32 cellular contexts compared by ENCODE assay signal in the genomic region with DNA sequence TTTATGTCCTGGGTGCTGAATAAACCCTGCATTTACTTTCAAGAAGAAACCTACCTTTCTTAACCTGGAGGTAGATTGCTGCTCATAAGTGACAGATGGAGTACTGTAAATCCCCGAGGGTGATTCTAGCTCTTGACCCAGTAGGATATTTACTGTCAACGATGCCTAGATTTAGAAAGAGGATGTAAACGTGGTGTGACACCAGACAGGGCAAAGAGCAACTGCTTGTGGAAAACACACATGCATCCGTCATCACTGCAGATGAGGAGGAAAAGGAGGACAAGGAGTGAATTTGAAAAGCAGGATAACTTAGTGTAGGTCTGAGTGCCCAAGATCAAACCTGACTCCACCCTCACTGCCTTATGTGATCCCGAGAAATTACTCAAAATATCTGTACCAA. TPM values are rescaled to one million over a fixed set of nuclear protein-coding genes. Genes with fewer than 3 reads are reported as not detected.
"Had no signal": no experiment of that assay in that cellular context is flagged by ENCODE, and none has a peak within 500 bp of the region (broad histone marks: within the 10 kb centered on the region; RNA-seq: fewer than 3 reads in every experiment).

No MANE protein-coding gene starts in this region.

- H3K4me1 Mint-ChIP-seq: activated naive CD8-positive, alpha-beta T cell treated with anti-CD3 and anti-CD28 coated beads, Interleukin-2, amount 10 ng/mL, durations not matched to agents 7 days and 5 days; activated T-helper 17 cell treated with anti-CD3 and anti-CD28 coated beads, Interleukin-2, amount 50 U/mL, for 72 hours had no signal

- H3K4me3 ChIP-seq: adrenal gland, colonic mucosa, MG63, SK-N-MC had no signal

- H3K9me3 Mint-ChIP-seq: activated CD4-positive, alpha-beta memory T cell treated with anti-CD3 and anti-CD28 coated beads for 36 hours; activated CD4-positive, alpha-beta T cell treated with anti-CD3 and anti-CD28 coated beads, Interleukin-2, amount 10 ng/mL, durations not matched to agents 7 days and 5 days; activated naive CD4-positive, alpha-beta T cell treated with anti-CD3 and anti-CD28 coated beads, Interleukin-2, amount 10 ng/mL, durations not matched to agents 7 days and 5 days; activated naive CD8-positive, alpha-beta T cell treated with anti-CD3 and anti-CD28 coated beads, Interleukin-2, amount 10 ng/mL, durations not matched to agents 7 days and 5 days; activated T-helper 17 cell treated with anti-CD3 and anti-CD28 coated beads, Interleukin-2, amount 50 U/mL, for 72 hours; T-cell had no signal

- H3K36me3 ChIP-seq: adrenal gland, colonic mucosa, MG63 had no signal

- H3K4me3 Mint-ChIP-seq: activated CD4-positive, alpha-beta memory T cell treated with anti-CD3 and anti-CD28 coated beads for 36 hours; activated CD4-positive, alpha-beta T cell treated with anti-CD3 and anti-CD28 coated beads, Interleukin-2, amount 10 ng/mL, durations not matched to agents 7 days and 5 days; activated naive CD4-positive, alpha-beta T cell treated with anti-CD3 and anti-CD28 coated beads, Interleukin-2, amount 10 ng/mL, durations not matched to agents 7 days and 5 days; activated naive CD8-positive, alpha-beta T cell treated with anti-CD3 and anti-CD28 coated beads, Interleukin-2, amount 10 ng/mL, durations not matched to agents 7 days and 5 days; activated T-helper 17 cell treated with anti-CD3 and anti-CD28 coated beads, Interleukin-2, amount 50 U/mL, for 72 hours; T-cell had no signal

- H3K27ac Mint-ChIP-seq: activated CD4-positive, alpha-beta memory T cell treated with anti-CD3 and anti-CD28 coated beads for 36 hours; activated CD4-positive, alpha-beta T cell treated with anti-CD3 and anti-CD28 coated beads, Interleukin-2, amount 10 ng/mL, durations not matched to agents 7 days and 5 days; activated naive CD4-positive, alpha-beta T cell treated with anti-CD3 and anti-CD28 coated beads, Interleukin-2, amount 10 ng/mL, durations not matched to agents 7 days and 5 days; activated naive CD8-positive, alpha-beta T cell treated with anti-CD3 and anti-CD28 coated beads, Interleukin-2, amount 10 ng/mL, durations not matched to agents 7 days and 5 days; activated T-helper 17 cell treated with anti-CD3 and anti-CD28 coated beads, Interleukin-2, amount 50 U/mL, for 72 hours; T-cell had no signal

- ATAC-seq: activated T-helper 17 cell treated with anti-CD3 and anti-CD28 coated beads, Interleukin-2, amount 50 U/mL, for 72 hours; Panc1; Right ventricle myocardium inferior; T-cell had no signal

- H3K27ac ChIP-seq: adrenal gland, colonic mucosa, SK-N-MC, VCaP had no signal

- H3K36me3 Mint-ChIP-seq: activated CD4-positive, alpha-beta memory T cell treated with anti-CD3 and anti-CD28 coated beads for 36 hours; activated naive CD4-positive, alpha-beta T cell treated with anti-CD3 and anti-CD28 coated beads, Interleukin-2, amount 10 ng/mL, durations not matched to agents 7 days and 5 days; activated naive CD8-positive, alpha-beta T cell treated with anti-CD3 and anti-CD28 coated beads, Interleukin-2, amount 10 ng/mL, durations not matched to agents 7 days and 5 days; T-cell had no signal

- DNase-seq: activated CD4-positive, alpha-beta memory T cell treated with anti-CD3 and anti-CD28 coated beads for 36 hours; activated CD4-positive, alpha-beta T cell treated with anti-CD3 and anti-CD28 coated beads, Interleukin-2, amount 10 ng/mL, durations not matched to agents 7 days and 5 days; activated CD4-positive, CD25-positive, alpha-beta regulatory T cell; activated CD8-positive, alpha-beta memory T cell treated with anti-CD3 and anti-CD28 coated beads for 24 hours; activated gamma-delta T cell; activated naive CD4-positive, alpha-beta T cell treated with anti-CD3 and anti-CD28 coated beads, Interleukin-2, amount 10 ng/mL, durations not matched to agents 7 days and 5 days; activated naive CD8-positive, alpha-beta T cell treated with anti-CD3 and anti-CD28 coated beads, Interleukin-2, amount 10 ng/mL, durations not matched to agents 7 days and 5 days; activated T-cell treated with anti-CD3 and anti-CD28 coated beads, Interleukin-2, amount 50 U/mL, for 48 hours; adrenal gland; anterior cingulate cortex; cerebellar nuclear complex; colonic mucosa; MG63; NCI-H1092 treated with DMSO at 0.1 percent for 48 hours; NCI-H1417 treated with DMSO at 0.1 percent for 48 hours; NCI-H1694; NCI-H2029; NCI-H2107; NCI-H510A treated with DMSO at 0.1 percent for 48 hours; NCI-H774; NK-92 treated with Interleukin-12 subunit alpha and Interleukin-12 subunit beta, amount 100 ng/mL, for 24 hours; OCI-M1; RPMI8226; T-cell; T-helper 2 cell; T1000 had no signal

- H3K27me3 ChIP-seq: adrenal gland, colonic mucosa had no signal

- H3K9me3 ChIP-seq: adrenal gland, colonic mucosa, MG63 had no signal

RNA-seq across cellular contexts. Expression of a gene that starts 33.7 kb away (rescaled TPM):
- total RNA-seq: activated CD4-positive, alpha-beta memory T cell treated with anti-CD3 and anti-CD28 coated beads for 36 hours; activated CD4-positive, alpha-beta T cell treated with anti-CD3 and anti-CD28 coated beads, Interleukin-2, amount 10 ng/mL, durations not matched to agents 7 days and 5 days; activated naive CD8-positive, alpha-beta T cell treated with anti-CD3 and anti-CD28 coated beads, Interleukin-2, amount 10 ng/mL, durations not matched to agents 7 days and 5 days; activated T-helper 17 cell treated with anti-CD3 and anti-CD28 coated beads, Interleukin-2, amount 50 U/mL, for 72 hours; adrenal gland; cardiac septum; colonic mucosa; Right ventricle myocardium inferior; T-cell had no signal
- polyA plus RNA-seq: adrenal gland had no signal
